21 cellular contexts compared by ENCODE assay signal in genomic region chr13:58946274-58946673, GRCh38.
DNase-seq lines count a peak whose midpoint lies in the region; ATAC-seq lines count a peak whose summit lies in the region.
"Had no signal": no experiment of that assay in that cellular context is flagged by ENCODE, and none has a peak within 500 bp of the region (broad histone marks: within the 10 kb centered on the region; RNA-seq: fewer than 3 reads in every experiment).

No MANE protein-coding gene starts in this region.

- ATAC-seq in GM18868 (IDR thresholded peaks at IDR 0.05; ENCODE audit: unreplicated experiment), result peak; percentile 35
- ATAC-seq: GM23338 had no signal

- peak; percentile 45 for DNase-seq in MV-4-11 (lab: John Stamatoyannopoulos, UW)
- DNase-seq in astrocyte of the hippocampus (ENCODE audit: low read depth, low spot score), result peak; percentile 66
- peak; percentile 2 for DNase-seq in myocyte (ENCODE audit: low read depth)
- DNase-seq in stimulated activated naive CD4-positive, alpha-beta T cell (lab: John Stamatoyannopoulos, UW), result no peak
- no peak for DNase-seq in NK-92 treated with Interleukin-12 subunit alpha and Interleukin-12 subunit beta, amount 100 ng/mL, for 24 hours (lab: John Stamatoyannopoulos, UW)
- no peak for DNase-seq in SKM-1 (lab: John Stamatoyannopoulos, UW; ENCODE audit: unreplicated experiment)
- DNase-seq: CD4-positive, CD25-positive, alpha-beta regulatory T cell; DMS153; DND-41; H9; KG1; NCI-H1092 treated with DMSO at 0.1 percent for 48 hours; NCI-H1436 treated with DMSO at 0.1 percent for 48 hours; NCI-H1930; NCI-H2107; NCI-H524 treated with DMSO at 0.1 percent for 48 hours; NCI-H774; SHP77 treated with DMSO at 0.1 percent for 48 hours; SW 1271 had no signal

Comparison
In these comparisons a context has a peak if more than half of its experiments do, and no peak if none do; other contexts are left out.
1. DNase-seq: peak in MV-4-11 (single experiment), astrocyte of the hippocampus (single experiment) and myocyte (single experiment); none in stimulated activated naive CD4-positive, alpha-beta T cell (0 of 6), NK-92 treated with Interleukin-12 subunit alpha and Interleukin-12 subunit beta, amount 100 ng/mL, for 24 hours (single experiment) and SKM-1 (single experiment).